1 cellular context compared by ENCODE assay signal in genomic region chrX:96372313-96373046, GRCh38.
TF ChIP-seq lines count a peak whose summit lies in the region.

No MANE protein-coding gene starts in this region.

TF ChIP-seq in HCT116, 20 proteins besides CTCF, POLR2A, EP300 and RAD21 (continued from another document):
- TF ChIP-seq ZBTB33 (IDR thresholded peaks at IDR 0.05; ENCODE audit: extremely low read depth, insufficient replicate concordance, low read length) (no peak), JUND (IDR thresholded peaks at IDR 0.05) (no peak), EGR1 (IDR thresholded peaks at IDR 0.05; ENCODE audit: low read depth) (no peak)
